ENCODE assay signal across 8 cellular contexts in the genomic region with DNA sequence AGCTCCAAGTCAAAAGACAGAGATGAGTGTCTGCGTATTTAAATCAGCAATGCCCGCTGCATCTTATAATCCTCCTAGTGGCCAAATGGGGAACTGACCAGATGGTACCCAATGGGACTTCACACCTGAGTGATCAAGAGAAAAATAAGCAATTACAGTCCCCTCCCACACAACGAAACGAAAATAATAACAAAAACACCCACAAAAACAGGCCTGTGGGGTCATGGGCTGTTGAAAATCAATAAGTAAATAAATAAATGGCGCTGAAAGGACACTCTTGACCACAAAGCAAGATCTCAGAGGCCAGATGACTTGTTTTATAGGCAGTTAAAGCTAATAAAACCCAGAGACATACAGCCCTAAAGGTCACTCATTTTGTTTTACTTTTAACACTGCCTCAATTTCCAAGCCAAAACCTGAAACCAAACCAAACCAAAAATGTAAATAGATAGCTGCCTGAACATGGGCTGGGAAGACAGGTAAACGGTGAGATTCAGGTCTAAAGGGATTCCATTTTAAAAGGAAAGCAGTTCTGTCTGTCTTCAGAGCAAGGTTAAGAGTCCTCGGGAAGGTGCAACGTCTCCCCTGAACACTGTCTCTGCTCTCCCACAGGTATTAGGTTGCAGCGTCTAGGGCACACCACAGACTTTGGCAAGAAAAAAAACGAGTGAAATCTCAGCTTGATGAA. TPM values are rescaled to one million over a fixed set of nuclear protein-coding genes. Genes with fewer than 3 reads are reported as not detected.
DNase-seq lines count a peak whose midpoint lies in the region; ATAC-seq and TF ChIP-seq lines count a peak whose summit lies in the region.

No MANE protein-coding gene starts in this region.

- H3K27me3 ChIP-seq in A673 (replicated peaks; ENCODE audit: insufficient read depth, low read depth, low read length, poor library complexity), result no peaks in the 10 kb centered on the region

- peaks cover 7% of the 10 kb centered on the region for H3K27me3 Mint-ChIP-seq in activated CD8-positive, alpha-beta T cell treated with anti-CD3 and anti-CD28 coated beads for 36 hours

- no peaks in the 10 kb centered on the region for H3K9me3 Mint-ChIP-seq in activated CD8-positive, alpha-beta T cell treated with anti-CD3 and anti-CD28 coated beads for 36 hours

- H3K9me3 ChIP-seq in A673 (ENCODE audit: low read depth, low read length, poor library complexity, severe bottlenecking), result no peaks in the 10 kb centered on the region

- POLR2A ChIA-PET in A673 (lab: Charles Lee; ENCODE audit: low non-redundant PET), result interaction anchor here (0.6 kb wide), 1 partner anchor 71 kb away, joined by 3 read pairs; no protein-coding TSS in a partner anchor
- POLR2A ChIA-PET in activated CD8-positive, alpha-beta T cell treated with anti-CD3 and anti-CD28 coated beads for 36 hours (lab: Charles Lee), result interaction anchor here (0.6 to 3.0 kb wide), 15 partner anchors 10 to 211 kb away, joined by 3 to 33 read pairs (median 5); a partner anchor contains a TSS

- peak overlapping the region; percentile 72 for H3K4me3 Mint-ChIP-seq in activated CD8-positive, alpha-beta T cell treated with anti-CD3 and anti-CD28 coated beads for 36 hours

- BruUV-seq in A673 (replicated peaks; lab: Mats Ljungman, UMichigan), result TSS peak; percentile 54

- H3K4me1 Mint-ChIP-seq in activated CD8-positive, alpha-beta T cell treated with anti-CD3 and anti-CD28 coated beads for 36 hours (ENCODE audit: low read depth), result peaks cover 47% of the 10 kb centered on the region

- H3K27ac ChIP-seq in A673 (ENCODE audit: low read depth, low read length, poor library complexity, severe bottlenecking), result peak overlapping the region; percentile 90

- CTCF ChIA-PET in A673 (lab: Charles Lee), result interaction anchor here (0.5 to 1.5 kb wide), 6 partner anchors 10 to 79 kb away, joined by 3 to 6 read pairs (median 4); no protein-coding TSS in a partner anchor
- CTCF ChIA-PET in activated CD8-positive, alpha-beta T cell treated with anti-CD3 and anti-CD28 coated beads for 36 hours (lab: Charles Lee), result interaction anchor here (0.6 to 6.4 kb wide), 37 partner anchors 8 to 128 kb away, joined by 3 to 73 read pairs (median 5); a partner anchor contains a TSS

- intact Hi-C loops in A673 (cut with micrococcal nuclease; ENCODE audit: unreplicated experiment), result no loop called here
- intact Hi-C loops in activated CD8-positive, alpha-beta T cell treated with anti-CD3 and anti-CD28 coated beads for 36 hours (cut with micrococcal nuclease), result loop anchor here (5.0 kb wide), 2 partner anchors 35 to 75 kb away; a partner anchor contains a TSS

- H3K36me3 Mint-ChIP-seq in activated CD8-positive, alpha-beta T cell treated with anti-CD3 and anti-CD28 coated beads for 36 hours (ENCODE audit: low read depth), result peaks cover 5% of the 10 kb centered on the region

- H3K27ac Mint-ChIP-seq in activated CD8-positive, alpha-beta T cell treated with anti-CD3 and anti-CD28 coated beads for 36 hours, result peak overlapping the region; percentile 50

- peaks cover 16% of the 10 kb centered on the region for H3K36me3 ChIP-seq in A673 (ENCODE audit: insufficient read depth, low read length, poor library complexity, severe bottlenecking)

- TF ChIP-seq CTCF in A673 (conservative IDR thresholded peaks at IDR 0.05; ENCODE audit: low read depth, low read length), result peak; percentile 86
- peak; percentile 88 for TF ChIP-seq CTCF in activated CD8-positive, alpha-beta T cell treated with anti-CD3 and anti-CD28 coated beads for 36 hours (IDR thresholded peaks at IDR 0.05)

- H3K4me3 ChIP-seq in A673 (ENCODE audit: low read depth, low read length, poor library complexity, severe bottlenecking), result peak overlapping the region; percentile 99

- H3K4me1 ChIP-seq in A673 (ENCODE audit: insufficient read depth, low read length, poor library complexity, severe bottlenecking), result peaks cover 7% of the 10 kb centered on the region

- ATAC-seq in GM18511 (IDR thresholded peaks at IDR 0.05; ENCODE audit: unreplicated experiment) (peak; percentile 45), HG03280 (IDR thresholded peaks at IDR 0.05; ENCODE audit: unreplicated experiment) (peak; percentile 44)
- peak; percentile 63 for ATAC-seq in activated CD8-positive, alpha-beta T cell treated with anti-CD3 and anti-CD28 coated beads for 36 hours

- DNase-seq in A673 (ENCODE audit: low spot score) (peak; percentile 86), NCI-H748 (lab: John Stamatoyannopoulos, UW; ENCODE audit: unreplicated experiment) (peak; percentile 71), medulla oblongata (ENCODE audit: extremely low spot score) (peak; percentile 88)
- peak; percentile 90 for DNase-seq in activated CD8-positive, alpha-beta T cell treated with anti-CD3 and anti-CD28 coated beads for 36 hours
- DNase-seq in effector CD4-positive, alpha-beta T cell, result peak; percentile 77
- peak; percentile 31 for DNase-seq in stimulated activated CD8-positive, alpha-beta memory T cell treated with anti-CD3 and anti-CD28 coated beads, Interleukin-12 subunit alpha, Interleukin-12 subunit beta, amount 100 ng/mL, for 4 hours (ENCODE audit: low read depth)

RNA-seq across cellular contexts. Expression of a gene that starts 1.3 kb away (rescaled TPM):
- total RNA-seq in A673 (2021), result 11.1 and 17.9 TPM in 2 replicates
- 1 to 10 TPM; 5.6 to 6.2 TPM for total RNA-seq in activated CD8-positive, alpha-beta T cell treated with anti-CD3 and anti-CD28 coated beads for 36 hours

RNA-seq across cellular contexts. Expression of a gene that starts 12.7 kb away (rescaled TPM):
- 206 TPM in 2 replicates for total RNA-seq in A673 (2021)
- 100 to 1,000 TPM; 157 to 175 TPM for total RNA-seq in activated CD8-positive, alpha-beta T cell treated with anti-CD3 and anti-CD28 coated beads for 36 hours

RNA-seq across cellular contexts. Expression of a gene that starts 36.9 kb away (rescaled TPM):
- 26.0 and 26.6 TPM in 2 replicates for total RNA-seq in A673 (2021)
- 10 to 100 TPM; 13.6 to 14.9 TPM for total RNA-seq in activated CD8-positive, alpha-beta T cell treated with anti-CD3 and anti-CD28 coated beads for 36 hours

Comparison
In these comparisons a context has a peak if more than half of its experiments do, and no peak if none do; other contexts are left out.
1. Peak in every context shown above with its lines: DNase-seq, ATAC-seq, H3K4me3 ChIP-seq and H3K27ac ChIP-seq.
2. DNase-seq: peak in every context shown above with its lines; median percentile 90 in activated CD8-positive, alpha-beta T cell treated with anti-CD3 and anti-CD28 coated beads for 36 hours; 88 in medulla oblongata; 86 in A673; 77 in effector CD4-positive, alpha-beta T cell; 71 in NCI-H748; 31 in stimulated activated CD8-positive, alpha-beta memory T cell treated with anti-CD3 and anti-CD28 coated beads, Interleukin-12 subunit alpha, Interleukin-12 subunit beta, amount 100 ng/mL, for 4 hours.